In the genomic region with DNA sequence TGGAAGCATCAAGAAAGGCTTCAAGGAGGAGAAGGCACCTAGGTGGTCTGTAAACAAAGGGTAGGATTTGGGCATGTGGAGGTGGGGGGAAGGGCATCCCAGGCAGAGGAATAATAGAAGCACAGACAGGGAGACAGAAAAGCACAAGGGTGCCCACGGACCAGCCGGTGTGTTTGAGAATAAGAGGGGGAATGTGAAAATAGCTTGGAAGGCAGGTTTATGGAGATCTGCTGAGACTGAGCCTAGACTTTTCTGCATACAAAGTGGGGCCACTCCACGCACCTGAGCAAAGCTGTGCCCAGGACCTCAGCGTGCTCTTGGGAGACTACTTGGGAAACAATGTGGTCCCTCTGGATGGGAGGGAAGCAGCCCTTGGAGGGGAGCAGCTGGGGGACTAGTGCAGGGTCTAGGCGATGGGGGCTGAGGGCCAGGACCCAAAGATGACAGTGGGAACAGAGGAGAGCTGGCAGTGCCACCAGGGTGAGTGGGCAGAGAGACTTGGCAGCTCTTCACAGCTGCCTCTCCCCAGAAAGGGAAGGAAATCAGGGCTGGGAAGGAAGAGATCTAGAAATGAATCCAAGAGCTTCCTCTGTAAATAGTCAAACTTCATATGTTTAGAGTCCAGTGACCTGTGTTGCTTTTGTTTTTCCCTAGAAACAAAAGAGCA, we compare ENCODE assay signal across 25 cellular contexts.
DNase-seq lines count a peak whose midpoint lies in the region; ATAC-seq, FAIRE-seq and TF ChIP-seq lines count a peak whose summit lies in the region.
"Had no signal": no experiment of that assay in that cellular context is flagged by ENCODE, and none has a peak within 500 bp of the region (broad histone marks: within the 10 kb centered on the region; RNA-seq: fewer than 3 reads in every experiment).

No MANE protein-coding gene starts in this region.

- WGBS in right lobe of liver (ENCODE audit: insufficient coverage, low coverage, low lambda C conversion rate, missing lambda C conversion rate), result 87% methylated on average over 3 of the region's 5 CpGs
- WGBS in HepG2 (ENCODE audit: low lambda C conversion rate), result 86% methylated on average over 5 of the region's 5 CpGs

- FAIRE-seq in HepG2 (lab: Jason Lieb, UNC), result no peak

- H3K9ac ChIP-seq in HepG2 (ENCODE audit: insufficient read depth, low read depth, low read length), result no peak overlapping the region

- no peak overlapping the region for H3K4me3 ChIP-seq in right lobe of liver
- no peak overlapping the region for H3K4me3 ChIP-seq in HepG2 (replicated peaks in 1 of 3; ENCODE audit: insufficient read depth in 1 of 3, low read depth in 2 of 3, low read length in 3 of 3)
- H3K4me3 ChIP-seq in upper lobe of right lung, result no peak overlapping the region
- H3K4me3 ChIP-seq: body of pancreas had no signal

- no peaks in the 10 kb centered on the region for H3K79me2 ChIP-seq in HepG2 (ENCODE audit: insufficient read depth, low read length)

- no peaks in the 10 kb centered on the region for H3K27me3 ChIP-seq in right lobe of liver
- no peaks in the 10 kb centered on the region for H3K27me3 ChIP-seq in HepG2 (ENCODE audit: control insufficient read depth in 1 of 2, insufficient read depth in 2 of 2, low read length in 2 of 2)
- no peaks in the 10 kb centered on the region for H3K27me3 ChIP-seq in upper lobe of right lung
- H3K27me3 ChIP-seq: body of pancreas had no signal

- H3K27ac Mint-ChIP-seq in dendritic cell treated with granulocyte-macrophage colony-stimulating factor and Interleukin-4, amounts not matched to agents 40 ng/mL and 50 ng/mL, for 4 days, result peak overlapping the region; percentile 68
- H3K27ac Mint-ChIP-seq: activated CD8-positive, alpha-beta T cell treated with anti-CD3 and anti-CD28 coated beads, Interleukin-2, amount 10 ng/mL, durations not matched to agents 7 days and 5 days; activated naive CD8-positive, alpha-beta T cell treated with anti-CD3 and anti-CD28 coated beads for 36 hours; CD4-positive, alpha-beta T cell had no signal

- ATAC-seq in right lobe of liver, result peak; percentile 28 to 48 (median 44)
- no peak for ATAC-seq in HepG2
- peak; percentile 63 for ATAC-seq in upper lobe of right lung
- ATAC-seq: activated CD8-positive, alpha-beta T cell treated with anti-CD3 and anti-CD28 coated beads, Interleukin-2, amount 10 ng/mL, durations not matched to agents 7 days and 5 days; body of pancreas had no signal

- H3K27me3 Mint-ChIP-seq in dendritic cell treated with granulocyte-macrophage colony-stimulating factor and Interleukin-4, amounts not matched to agents 40 ng/mL and 50 ng/mL, for 4 days, result no peaks in the 10 kb centered on the region
- H3K27me3 Mint-ChIP-seq: activated naive CD8-positive, alpha-beta T cell treated with anti-CD3 and anti-CD28 coated beads for 36 hours; CD4-positive, alpha-beta T cell; IgD-negative memory B cell had no signal

- TF ChIP-seq CTCF in right lobe of liver (IDR thresholded peaks at IDR 0.05) (no peak), HepG2 (CRISPR knock-in tag; IDR thresholded peaks at IDR 0.05) (no peak), upper lobe of right lung (IDR thresholded peaks at IDR 0.05) (no peak)

- CTCF ChIA-PET in HepG2 (lab: Yijun Ruan, JAX; ENCODE audit: low intra/inter-chr PET ratio, low total read pairs), result no interaction called here
- CTCF ChIA-PET in HEK293T (lab: Yijun Ruan, JAX), result no interaction called here

- H3K27ac ChIP-seq in right lobe of liver (no peak overlapping the region), HepG2 (ENCODE audit: extremely low read length, insufficient read depth, low read length) (no peak overlapping the region), upper lobe of right lung (peak overlapping the region; percentile 2)
- H3K27ac ChIP-seq: body of pancreas had no signal

- H2AFZ ChIP-seq in HepG2 (ENCODE audit: low read length), result no peak overlapping the region

- POLR2A ChIA-PET in HepG2 (lab: Yijun Ruan, JAX) (no interaction called here), HEK293T (lab: Yijun Ruan, JAX) (no interaction called here)

- peak overlapping the region; percentile 2 for H3K4me3 Mint-ChIP-seq in dendritic cell treated with granulocyte-macrophage colony-stimulating factor and Interleukin-4, amounts not matched to agents 40 ng/mL and 50 ng/mL, for 4 days
- H3K4me3 Mint-ChIP-seq: activated CD8-positive, alpha-beta T cell treated with anti-CD3 and anti-CD28 coated beads, Interleukin-2, amount 10 ng/mL, durations not matched to agents 7 days and 5 days; activated naive CD8-positive, alpha-beta T cell treated with anti-CD3 and anti-CD28 coated beads for 36 hours; CD4-positive, alpha-beta T cell; IgD-negative memory B cell had no signal

- TF ChIP-seq POLR2A in right lobe of liver (IDR thresholded peaks at IDR 0.05), result no peak
- TF ChIP-seq POLR2A in HepG2 (IDR thresholded peaks at IDR 0.05; ENCODE audit: insufficient read depth in 1 of 2, low read depth in 2 of 2, low read length in 2 of 2), result no peak

- no peak for TF ChIP-seq RAD21 in HepG2 (CRISPR knock-in tag; IDR thresholded peaks at IDR 0.05)

- H3K4me1 ChIP-seq in right lobe of liver (no peaks in the 10 kb centered on the region), HepG2 (ENCODE audit: insufficient read depth, low read length) (no peaks in the 10 kb centered on the region), upper lobe of right lung (peaks cover 6% of the 10 kb centered on the region)
- H3K4me1 ChIP-seq: body of pancreas had no signal

- H3K4me1 Mint-ChIP-seq in dendritic cell treated with granulocyte-macrophage colony-stimulating factor and Interleukin-4, amounts not matched to agents 40 ng/mL and 50 ng/mL, for 4 days (ENCODE audit: low read depth), result peaks cover 39% of the 10 kb centered on the region

- DNase-seq in right lobe of liver, result no peak
- DNase-seq in HepG2 (ENCODE audit: low spot score), result no peak
- peak; percentile 46 for DNase-seq in medulla oblongata (ENCODE audit: extremely low spot score)
- DNase-seq in upper lobe of right lung, result no peak
- DNase-seq in inferior parietal cortex (ENCODE audit: extremely low spot score), result no peak
- DNase-seq in HEK293T (ENCODE audit: extremely low spot score), result no peak
- no peak for DNase-seq in H4 (ENCODE audit: low spot score)
- DNase-seq: activated CD4-positive, CD25-positive, alpha-beta regulatory T cell; activated CD8-positive, alpha-beta T cell treated with anti-CD3 and anti-CD28 coated beads, Interleukin-2, amount 10 ng/mL, durations not matched to agents 7 days and 5 days; activated naive CD8-positive, alpha-beta T cell treated with anti-CD3 and anti-CD28 coated beads for 36 hours; activated T-cell treated with anti-CD3 and anti-CD28 coated beads, Interleukin-2, amount 50 U/mL, for 48 hours; body of pancreas; CD4-positive, alpha-beta T cell; effector CD4-positive, alpha-beta T cell; glutamatergic neuron; mesenchymal stem cell; NCI-H187; NCI-H446; SHP77; stimulated activated CD4-positive, alpha-beta T cell treated with anti-CD3 and anti-CD28 coated beads, Interleukin-15, amount 100 ng/mL, for 24 hours; stimulated activated naive CD4-positive, alpha-beta T cell treated with Interleukin-2 at 50 U/mL for 16 hours; T-helper 2 cell; trophoblast cell had no signal

- no peaks in the 10 kb centered on the region for H4K20me1 ChIP-seq in HepG2 (ENCODE audit: insufficient read depth, low read length)

- H3K9me3 ChIP-seq in right lobe of liver, result no peaks in the 10 kb centered on the region
- H3K9me3 ChIP-seq in HepG2 (ENCODE audit: low read length), result no peaks in the 10 kb centered on the region
- no peaks in the 10 kb centered on the region for H3K9me3 ChIP-seq in upper lobe of right lung
- H3K9me3 ChIP-seq: body of pancreas had no signal

- TF ChIP-seq EP300 in HepG2 (IDR thresholded peaks at IDR 0.05; ENCODE audit: low read depth in 2 of 2, low read length in 2 of 2) (no peak), HepG2 (CRISPR knock-in tag; IDR thresholded peaks at IDR 0.05; ENCODE audit: borderline replicate concordance) (no peak)

- no peak overlapping the region for H3K4me2 ChIP-seq in HepG2 (ENCODE audit: low read depth, low read length)

- no TSS peak for BruUV-seq in HepG2 (replicated peaks; lab: Mats Ljungman, UMichigan)

- intact Hi-C loops in right lobe of liver (cut with DNase I) (no loop called here), HepG2 (cut with micrococcal nuclease; ENCODE audit: unreplicated experiment) (no loop called here), upper lobe of right lung (cut with DNase I) (no loop called here)
- intact Hi-C loops in dendritic cell treated with granulocyte-macrophage colony-stimulating factor and Interleukin-4, amounts not matched to agents 40 ng/mL and 50 ng/mL, for 4 days (cut with micrococcal nuclease), result no loop called here

- peaks cover 7% of the 10 kb centered on the region for H3K36me3 Mint-ChIP-seq in dendritic cell treated with granulocyte-macrophage colony-stimulating factor and Interleukin-4, amounts not matched to agents 40 ng/mL and 50 ng/mL, for 4 days (ENCODE audit: low read depth)

- in situ Hi-C loops in HepG2 (cut with HindIII; ENCODE audit: extremely low pct_ligation_motif_present, low pct_unique_long_range_greater_than_20kb), result no loop called here

- H3K36me3 ChIP-seq in right lobe of liver, result no peaks in the 10 kb centered on the region
- no peaks in the 10 kb centered on the region for H3K36me3 ChIP-seq in HepG2 (replicated peaks in 1 of 2; ENCODE audit: control insufficient read depth in 1 of 2, insufficient read depth in 2 of 2, low read length in 2 of 2)
- no peaks in the 10 kb centered on the region for H3K36me3 ChIP-seq in upper lobe of right lung

- no peaks in the 10 kb centered on the region for H3K9me3 Mint-ChIP-seq in dendritic cell treated with granulocyte-macrophage colony-stimulating factor and Interleukin-4, amounts not matched to agents 40 ng/mL and 50 ng/mL, for 4 days
- H3K9me3 Mint-ChIP-seq: activated naive CD8-positive, alpha-beta T cell treated with anti-CD3 and anti-CD28 coated beads for 36 hours; CD4-positive, alpha-beta T cell had no signal

TF ChIP-seq in HepG2, 621 proteins besides CTCF, POLR2A, EP300 and RAD21 (continues in another document):
- TF ChIP-seq ZNF629 (CRISPR knock-in tag; conservative IDR thresholded peaks at IDR 0.05) (no peak), ARNTL (CRISPR knock-in tag; IDR thresholded peaks at IDR 0.05) (no peak)

TF ChIP-seq in HEK293T, 16 proteins besides CTCF, POLR2A, EP300 and RAD21:
- TF ChIP-seq ELF4 (IDR thresholded peaks at IDR 0.05) (no peak), ZNF384 (IDR thresholded peaks at IDR 0.05) (no peak), SP1 (IDR thresholded peaks at IDR 0.05) (no peak), LEF1 (IDR thresholded peaks at IDR 0.05; ENCODE audit: borderline replicate concordance) (no peak), FOXA1 (IDR thresholded peaks at IDR 0.05) (no peak)
- TF ChIP-seq, protein P1, sequence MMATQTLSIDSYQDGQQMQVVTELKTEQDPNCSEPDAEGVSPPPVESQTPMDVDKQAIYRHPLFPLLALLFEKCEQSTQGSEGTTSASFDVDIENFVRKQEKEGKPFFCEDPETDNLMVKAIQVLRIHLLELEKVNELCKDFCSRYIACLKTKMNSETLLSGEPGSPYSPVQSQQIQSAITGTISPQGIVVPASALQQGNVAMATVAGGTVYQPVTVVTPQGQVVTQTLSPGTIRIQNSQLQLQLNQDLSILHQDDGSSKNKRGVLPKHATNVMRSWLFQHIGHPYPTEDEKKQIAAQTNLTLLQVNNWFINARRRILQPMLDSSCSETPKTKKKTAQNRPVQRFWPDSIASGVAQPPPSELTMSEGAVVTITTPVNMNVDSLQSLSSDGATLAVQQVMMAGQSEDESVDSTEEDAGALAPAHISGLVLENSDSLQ (IDR thresholded peaks at IDR 0.05), result no peak
